In genomic region chr22:23621082-23621780, GRCh38 we compare ENCODE assay signal across 25 cellular contexts. TPM values are rescaled to one million over a fixed set of nuclear protein-coding genes. Genes with fewer than 3 reads are reported as not detected.
DNase-seq lines count a peak whose midpoint lies in the region; FAIRE-seq and TF ChIP-seq lines count a peak whose summit lies in the region.
"Had no signal": no experiment of that assay in that cellular context is flagged by ENCODE, and none has a peak within 500 bp of the region (broad histone marks: within the 10 kb centered on the region; RNA-seq: fewer than 3 reads in every experiment).

No MANE protein-coding gene starts in this region.

- H3K9ac ChIP-seq in KMS-11 = no peak overlapping the region
- H3K9ac ChIP-seq: BLaER1 had no signal

- FAIRE-seq in small intestine (lab: Jason Lieb, UNC) (no peak), HTR-8/SVneo (lab: Jason Lieb, UNC) (no peak)
- FAIRE-seq: G401.6, GM12892, H54 had no signal

- H3K27me3 Mint-ChIP-seq in Caco-2 (ENCODE audit: insufficient read depth, unreplicated experiment) = no peaks in the 10 kb centered on the region
- H3K27me3 Mint-ChIP-seq: CD4-positive, CD25-positive, alpha-beta regulatory T cell; T-cell had no signal

- peaks cover 64% of the 10 kb centered on the region for H3K36me3 Mint-ChIP-seq in Caco-2 (ENCODE audit: insufficient read depth, unreplicated experiment)

- peaks cover 54% of the 10 kb centered on the region for H3K4me1 Mint-ChIP-seq in Caco-2 (ENCODE audit: low read depth, unreplicated experiment)
- H3K4me1 Mint-ChIP-seq: CD4-positive, CD25-positive, alpha-beta regulatory T cell; T-cell had no signal

- H3K9me3 Mint-ChIP-seq in Caco-2 (ENCODE audit: unreplicated experiment) = peaks cover 10% of the 10 kb centered on the region
- H3K9me3 Mint-ChIP-seq: CD4-positive, CD25-positive, alpha-beta regulatory T cell; T-cell had no signal

- peak overlapping the region; percentile 97 for H3K27ac Mint-ChIP-seq in Caco-2 (ENCODE audit: unreplicated experiment)
- H3K27ac Mint-ChIP-seq: T-cell had no signal

- TF ChIP-seq CTCF in Caco-2 (IDR thresholded peaks at IDR 0.05; ENCODE audit: insufficient read depth in 1 of 2, low read depth in 1 of 2, low read length in 1 of 2, severe bottlenecking in 1 of 2, unreplicated experiment in 1 of 2) (no peak), KMS-11 (conservative IDR thresholded peaks at IDR 0.05; ENCODE audit: low read depth, low read length) (no peak), hepatocyte (IDR thresholded peaks at IDR 0.05; ENCODE audit: poor library complexity) (no peak)

- CTCF ChIA-PET in Caco-2 (lab: Charles Lee) = interaction anchor here (0.6 to 0.9 kb wide), 3 partner anchors 30 to 1907 kb away, joined by 3 to 6 read pairs (median 5); no protein-coding TSS in a partner anchor

- H3K36me3 ChIP-seq in Caco-2 (ENCODE audit: control insufficient read depth, insufficient read depth, low read length) (no peaks in the 10 kb centered on the region; the same call in 1 of the 2 replicates), KMS-11 (ENCODE audit: insufficient read depth) (no peaks in the 10 kb centered on the region), hepatocyte (replicated peaks; ENCODE audit: insufficient read depth, low read depth) (no peaks in the 10 kb centered on the region), small intestine (ENCODE audit: control insufficient read depth in 2 of 2, insufficient read depth in 2 of 2, low read length in 2 of 2) (no peaks in the 10 kb centered on the region)
- H3K36me3 ChIP-seq: BLaER1, MG63 had no signal

- H3K27me3 ChIP-seq in Caco-2 (replicated peaks; ENCODE audit: control insufficient read depth, insufficient read depth, low read length) = no peaks in the 10 kb centered on the region
- H3K27me3 ChIP-seq in KMS-11 (ENCODE audit: insufficient read depth, low read depth) = no peaks in the 10 kb centered on the region
- no peaks in the 10 kb centered on the region for H3K27me3 ChIP-seq in hepatocyte
- H3K27me3 ChIP-seq in small intestine (ENCODE audit: control insufficient read depth in 2 of 2, insufficient read depth in 2 of 2, low read length in 2 of 2) = no peaks in the 10 kb centered on the region
- H3K27me3 ChIP-seq: BLaER1, MG63 had no signal

- H3K4me2 ChIP-seq in KMS-11 (peak overlapping the region; percentile 55; the same call in 1 of the 2 replicates), hepatocyte (no peak overlapping the region)
- H3K4me2 ChIP-seq: BLaER1, PC-9 had no signal

- no peaks in the 10 kb centered on the region for H3K9me2 ChIP-seq in hepatocyte (replicated peaks; ENCODE audit: insufficient read depth)

- H3K4me3 ChIP-seq in Caco-2 (ENCODE audit: low read depth, low read length) (no peak overlapping the region), KMS-11 (IDR thresholded peaks at IDR 0.05; ENCODE audit: insufficient read depth, low read depth, low read length) (no peak overlapping the region), hepatocyte (no peak overlapping the region), small intestine (ENCODE audit: low read depth in 1 of 2, low read length in 2 of 2) (no peak overlapping the region)
- H3K4me3 ChIP-seq: BLaER1, MG63, PC-9 had no signal

- DNase-seq in Caco-2 (peak; percentile 81 to 84), hepatocyte (ENCODE audit: low spot score) (peak; percentile 53), small intestine (peak; percentile 14), HTR-8/SVneo (ENCODE audit: insufficient read length, low spot score) (no peak), DMS 273 (lab: John Stamatoyannopoulos, UW; ENCODE audit: unreplicated experiment) (no peak), NCI-H524 treated with DMSO at 0.1 percent for 48 hours (lab: John Stamatoyannopoulos, UW) (no peak)
- DNase-seq: CD4-positive, CD25-positive, alpha-beta regulatory T cell; KBM-7; MG63; NCI-H1694; NCI-H2029 treated with DMSO at 0.1 percent for 48 hours; NCI-H2227 treated with DMSO at 0.1 percent for 48 hours; PC-9; Right ventricle myocardium superior; RPMI8226; T-cell had no signal

- H3K27ac ChIP-seq in KMS-11 (no peak overlapping the region), hepatocyte (peak overlapping the region; percentile 83), small intestine (ENCODE audit: low read depth in 1 of 2, low read length in 1 of 2) (no peak overlapping the region)
- H3K27ac ChIP-seq: BLaER1, PC-9 had no signal

- intact Hi-C loops in Caco-2 (cut with micrococcal nuclease; ENCODE audit: unreplicated experiment) = loop anchor here (2.0 kb wide), 1 partner anchor 96 kb away; no protein-coding TSS in a partner anchor

- H3K4me1 ChIP-seq in Caco-2 = peaks cover 56% of the 10 kb centered on the region
- peaks cover 50% of the 10 kb centered on the region for H3K4me1 ChIP-seq in KMS-11 (ENCODE audit: low read depth, poor library complexity, severe bottlenecking)
- H3K4me1 ChIP-seq in hepatocyte (ENCODE audit: insufficient read depth) = peaks cover 6% of the 10 kb centered on the region
- H3K4me1 ChIP-seq in small intestine (ENCODE audit: control insufficient read depth in 2 of 2, insufficient read depth in 1 of 2, low read depth in 1 of 2, low read length in 1 of 2) = no peaks in the 10 kb centered on the region
- H3K4me1 ChIP-seq: BLaER1 had no signal

- 56% methylated on average over 9 of the region's 9 CpGs for WGBS in hepatocyte (ENCODE audit: low lambda C conversion rate, missing lambda C conversion rate)
- WGBS in small intestine, 3 donors = 37 to 63% (median 52%) methylated on average over 9 of the region's 9 CpGs

- no TSS peak for BruUV-seq in Caco-2 (replicated peaks; lab: Mats Ljungman, UMichigan)

- H2AFZ ChIP-seq in KMS-11 (ENCODE audit: low read depth) (no peak overlapping the region), hepatocyte (no peak overlapping the region)
- H2AFZ ChIP-seq: PC-9 had no signal

- peak overlapping the region; percentile 56 for H3K4me3 Mint-ChIP-seq in Caco-2 (ENCODE audit: unreplicated experiment)
- H3K4me3 Mint-ChIP-seq: CD4-positive, CD25-positive, alpha-beta regulatory T cell; T-cell had no signal

- H3K9me3 ChIP-seq in Caco-2 (peaks cover 15% of the 10 kb centered on the region), hepatocyte (ENCODE audit: low read depth) (no peaks in the 10 kb centered on the region), small intestine (ENCODE audit: control insufficient read depth, low read depth) (no peaks in the 10 kb centered on the region)
- H3K9me3 ChIP-seq: BLaER1, MG63 had no signal

- no peaks in the 10 kb centered on the region for H3K79me2 ChIP-seq in KMS-11 (ENCODE audit: insufficient read depth, low read depth)
- H3K79me2 ChIP-seq in hepatocyte = no peaks in the 10 kb centered on the region

- H4K20me1 ChIP-seq in KMS-11 (ENCODE audit: insufficient read depth) (no peaks in the 10 kb centered on the region), hepatocyte (ENCODE audit: insufficient read depth, poor library complexity, severe bottlenecking) (no peaks in the 10 kb centered on the region)
- H4K20me1 ChIP-seq: BLaER1 had no signal

- POLR2A ChIA-PET in Caco-2 (lab: Charles Lee) = interaction anchor here (0.9 kb wide), 1 partner anchor 96 kb away, joined by 3 read pairs; no protein-coding TSS in a partner anchor

RNA-seq across cellular contexts. Expression of gene DRICH1, which starts 10.9 kb away (rescaled TPM):
- 4.7 and 4.8 TPM in 2 replicates for total RNA-seq in Caco-2 (2022)
- total RNA-seq in hepatocyte = 0.48 TPM in 1 of 2 replicates, not detected in the other
- polyA plus RNA-seq in hepatocyte = 0.43 TPM in 1 of 2 replicates, not detected in the other
- 1 to 10 TPM in 1 of 3 donors, under 1 TPM in 2; 0.30 to 1.8 (median 0.54) TPM for polyA plus RNA-seq in small intestine
- total RNA-seq: A172; CD4-positive, CD25-positive, alpha-beta regulatory T cell; HT-29; NCI-H460; SK-MEL-5 had no signal

RNA-seq across cellular contexts. Expression of gene IGLL1, which starts 41.1 kb away (rescaled TPM):
- not detected in 2 replicates for total RNA-seq in Caco-2 (2022)
- total RNA-seq in hepatocyte = not detected in 2 replicates
- polyA plus RNA-seq in hepatocyte = not detected in 2 replicates
- not detected for polyA plus RNA-seq in small intestine
- total RNA-seq: A172; CD4-positive, CD25-positive, alpha-beta regulatory T cell; HT-29; NCI-H460; PC-9; Right ventricle myocardium superior; SK-MEL-5 had no signal
- polyA plus RNA-seq: CD4-positive, CD25-positive, alpha-beta regulatory T cell had no signal

Comparison
In these comparisons a context has a peak if more than half of its experiments do, and no peak if none do; other contexts are left out.
1. DNase-seq: peak in Caco-2 (2 of 2), hepatocyte (single experiment) and small intestine (single experiment); none in HTR-8/SVneo (single experiment), DMS 273 (single experiment) and NCI-H524 treated with DMSO at 0.1 percent for 48 hours (single experiment).